8 cellular contexts compared by ENCODE assay signal in genomic region chr12:2582631-2583616, GRCh38.
DNase-seq lines count a peak whose midpoint lies in the region; ATAC-seq, FAIRE-seq and TF ChIP-seq lines count a peak whose summit lies in the region.

No MANE protein-coding gene starts in this region.

- H3K4me1 ChIP-seq in Caco-2: no peaks in the 10 kb centered on the region
- H3K4me1 ChIP-seq in SK-N-SH (ENCODE audit: control insufficient read depth in 1 of 2, insufficient read depth in 2 of 2, low read depth in 1 of 2, low read length in 1 of 2): peaks cover 0 to 24% of the 10 kb centered on the region in 2 experiments; a peak in 1 of 4 replicates
- H3K4me1 ChIP-seq in right cardiac atrium (ENCODE audit: control insufficient read depth, insufficient read depth, low read length): no peaks in the 10 kb centered on the region

- H3K36me3 ChIP-seq in Caco-2 (ENCODE audit: control insufficient read depth, insufficient read depth, low read length) (no peaks in the 10 kb centered on the region), SK-N-SH (replicated peaks in 1 of 2; ENCODE audit: control insufficient read depth in 1 of 2, insufficient read depth in 2 of 2, low read length in 1 of 2) (no peaks in the 10 kb centered on the region)

- BruUV-seq in Caco-2 (replicated peaks; lab: Mats Ljungman, UMichigan): no TSS peak

- H4K20me1 ChIP-seq in SK-N-SH (ENCODE audit: insufficient read depth): no peaks in the 10 kb centered on the region

- no peaks in the 10 kb centered on the region for H3F3A ChIP-seq in SK-N-SH (replicated peaks; ENCODE audit: insufficient read depth)

- H3K36me3 Mint-ChIP-seq in Caco-2 (ENCODE audit: insufficient read depth, unreplicated experiment): no peaks in the 10 kb centered on the region

- peak; percentile 87 for TF ChIP-seq RAD21 in SK-N-SH (IDR thresholded peaks at IDR 0.05; ENCODE audit: low read length)

- peak; percentile 88 for FAIRE-seq in HTR-8/SVneo (lab: Jason Lieb, UNC)

- H3K4me1 Mint-ChIP-seq in Caco-2 (ENCODE audit: low read depth, unreplicated experiment): no peaks in the 10 kb centered on the region

- peak overlapping the region; percentile 47; the same call in 1 of the 2 replicates for H3K4me2 ChIP-seq in SK-N-SH

- peak; percentile 85 to 87 for ATAC-seq in right cardiac atrium

- no peak overlapping the region for H3K4me3 Mint-ChIP-seq in Caco-2 (ENCODE audit: unreplicated experiment)

- 49% methylated on average over 17 of the region's 48 CpGs for WGBS in SK-N-SH (ENCODE audit: low lambda C conversion rate)
- 19% methylated on average over 48 of the region's 48 CpGs for WGBS in right cardiac atrium

- DNase-seq in Caco-2: peak; percentile 51 to 77
- DNase-seq in HTR-8/SVneo (ENCODE audit: insufficient read length, low spot score): peak; percentile 81
- peak; percentile 92 for DNase-seq in SK-N-SH
- DNase-seq in anterior cingulate cortex (lab: John Stamatoyannopoulos, UW): peak in 37 of 58 donors; percentile 7 to 68 (median 27)
- DNase-seq in right cardiac atrium: peak; percentile 73 to 92 (median 90)
- DNase-seq in retinal pigment epithelial cell (ENCODE audit: low read depth): no peak
- DNase-seq in effector CD4-positive, alpha-beta T cell: no peak
- DNase-seq in NCI-H128 (lab: John Stamatoyannopoulos, UW; ENCODE audit: unreplicated experiment): no peak

- POLR2A ChIA-PET in Caco-2 (lab: Charles Lee) (no interaction called here), SK-N-SH (lab: Yijun Ruan, JAX) (interaction anchor here (0.6 kb wide), 1 partner anchor 865 kb away, joined by 3 read pairs; no protein-coding TSS in a partner anchor)

- H2AFZ ChIP-seq in SK-N-SH (ENCODE audit: low read depth): no peak overlapping the region

- peaks cover 5% of the 10 kb centered on the region for H3K27me3 ChIP-seq in Caco-2 (replicated peaks; ENCODE audit: control insufficient read depth, insufficient read depth, low read length)
- H3K27me3 ChIP-seq in SK-N-SH (ENCODE audit: insufficient read depth): no peaks in the 10 kb centered on the region
- no peaks in the 10 kb centered on the region for H3K27me3 ChIP-seq in right cardiac atrium (ENCODE audit: control insufficient read depth, insufficient read depth)

- no peak overlapping the region for H3K4me3 ChIP-seq in Caco-2 (ENCODE audit: low read depth, low read length)
- H3K4me3 ChIP-seq in SK-N-SH (ENCODE audit: low read depth in 2 of 2, low read length in 1 of 2): peak overlapping the region in 1 of 2 experiments; percentile 26; a peak in 2 of 4 replicates
- no peak overlapping the region for H3K4me3 ChIP-seq in right cardiac atrium (ENCODE audit: low read length)
- H3K4me3 ChIP-seq in retinal pigment epithelial cell (ENCODE audit: low read length): no peak overlapping the region

- H3K9me2 ChIP-seq in SK-N-SH: no peaks in the 10 kb centered on the region

- TF ChIP-seq CTCF in Caco-2 (IDR thresholded peaks at IDR 0.05; ENCODE audit: insufficient read depth in 1 of 2, low read depth in 1 of 2, low read length in 1 of 2, severe bottlenecking in 1 of 2, unreplicated experiment in 1 of 2): peak; percentile 68 to 93
- peak; percentile 76 for TF ChIP-seq CTCF in SK-N-SH (IDR thresholded peaks at IDR 0.05)
- peak; percentile 69 for TF ChIP-seq CTCF in retinal pigment epithelial cell (conservative IDR thresholded peaks at IDR 0.05; ENCODE audit: low read depth, low read length)

- intact Hi-C loops in Caco-2 (cut with micrococcal nuclease; ENCODE audit: unreplicated experiment) (no loop called here), right cardiac atrium (cut with DNase I) (loop anchor here in 1 of 4 donors (10.0 kb wide), 1 partner anchor 538 kb away; no protein-coding TSS in a partner anchor)

- no peak; a peak in 1 of 4 replicates for TF ChIP-seq EP300 in SK-N-SH (IDR thresholded peaks at IDR 0.05; ENCODE audit: borderline replicate concordance in 1 of 2, low read depth in 1 of 2, low read length in 1 of 2)

- no peak overlapping the region for H3K9ac ChIP-seq in SK-N-SH

- H3K79me2 ChIP-seq in SK-N-SH (ENCODE audit: insufficient read depth): no peaks in the 10 kb centered on the region

- CTCF ChIA-PET in Caco-2 (lab: Charles Lee) (interaction anchor here (0.5 to 1.1 kb wide), 2 partner anchors 535 to 785 kb away, joined by 3 read pairs; no protein-coding TSS in a partner anchor), SK-N-SH (lab: Yijun Ruan, JAX) (interaction anchor here (0.6 to 5.6 kb wide), 116 partner anchors 8 to 954 kb away, joined by 3 to 62 read pairs (median 4); partner anchors contain the start of genes DCP1B and WNT5B)

- H3K27me3 Mint-ChIP-seq in Caco-2 (ENCODE audit: insufficient read depth, unreplicated experiment): peaks cover 34% of the 10 kb centered on the region

- H3K9me3 Mint-ChIP-seq in Caco-2 (ENCODE audit: unreplicated experiment): no peaks in the 10 kb centered on the region

- no peak overlapping the region for H3K27ac Mint-ChIP-seq in Caco-2 (ENCODE audit: unreplicated experiment)

- H3K9me3 ChIP-seq in Caco-2: no peaks in the 10 kb centered on the region
- H3K9me3 ChIP-seq in SK-N-SH: no peaks in the 10 kb centered on the region
- no peaks in the 10 kb centered on the region for H3K9me3 ChIP-seq in right cardiac atrium (ENCODE audit: control insufficient read depth, low read length)

- H3K27ac ChIP-seq in SK-N-SH (ENCODE audit: low read depth in 2 of 2, low read length in 1 of 2): no peak overlapping the region
- no peak overlapping the region for H3K27ac ChIP-seq in right cardiac atrium (ENCODE audit: low read length)

TF ChIP-seq in SK-N-SH, 30 proteins besides CTCF, POLR2A, EP300 and RAD21:
- TF ChIP-seq YY1 (IDR thresholded peaks at IDR 0.05; ENCODE audit: low read depth): no peak
- TF ChIP-seq FOSL2 (IDR thresholded peaks at IDR 0.05; ENCODE audit: borderline replicate concordance, low read depth): no peak
- TF ChIP-seq SMC3 (IDR thresholded peaks at IDR 0.05; ENCODE audit: low read depth, low read length): peak; percentile 86
- TF ChIP-seq CHD2 (IDR thresholded peaks at IDR 0.05; ENCODE audit: low read length, partially characterized antibody): peak; percentile 15
- no peak for TF ChIP-seq RCOR1 (IDR thresholded peaks at IDR 0.05; ENCODE audit: low read length)
- no peak for TF ChIP-seq GABPA (IDR thresholded peaks at IDR 0.05; ENCODE audit: low read depth)
- TF ChIP-seq PBX3 (IDR thresholded peaks at IDR 0.05): no peak
- TF ChIP-seq MAX (IDR thresholded peaks at IDR 0.05; ENCODE audit: low read depth): 0 out of 2 replicates have a peak, but pooled peaks have one; percentile 17

Comparison
In these comparisons a context has a peak if more than half of its experiments do, and no peak if none do; other contexts are left out.
1. DNase-seq: peak in Caco-2 (2 of 2), HTR-8/SVneo (single experiment), SK-N-SH (single experiment), anterior cingulate cortex (37 of 58) and right cardiac atrium (3 of 3); none in retinal pigment epithelial cell (single experiment), effector CD4-positive, alpha-beta T cell (single experiment) and NCI-H128 (single experiment).
2. Peak in every context shown above with its lines, with median percentiles within 50 percentile points of each other: CTCF ChIP-seq.